ENCODE assay signal across 2 cellular contexts in genomic region chr10:20877986-20878979, GRCh38.
TF ChIP-seq lines count a peak whose summit lies in the region.

No MANE protein-coding gene starts in this region.

TF ChIP-seq in SK-N-SH, 30 proteins besides CTCF, POLR2A, EP300 and RAD21 (continued from another document):
- TF ChIP-seq TAF1 (IDR thresholded peaks at IDR 0.05; ENCODE audit: borderline replicate concordance, low read depth, low read length) (no peak), FOXJ3 (CRISPR knock-in tag; IDR thresholded peaks at IDR 0.05) (no peak), ELF1 (IDR thresholded peaks at IDR 0.05) (no peak), SIN3A (IDR thresholded peaks at IDR 0.05; ENCODE audit: borderline replicate concordance, low read depth, low read length) (no peak), SMC3 (IDR thresholded peaks at IDR 0.05; ENCODE audit: low read depth, low read length) (no peak), POLR2AphosphoS5 (IDR thresholded peaks at IDR 0.05; ENCODE audit: low read depth, low read length) (no peak), RXRA (IDR thresholded peaks at IDR 0.05; ENCODE audit: borderline replicate concordance, low read depth) (no peak), MAX (IDR thresholded peaks at IDR 0.05; ENCODE audit: low read depth) (no peak), MEF2A (IDR thresholded peaks at IDR 0.05; ENCODE audit: borderline replicate concordance, low read depth) (no peak)

TF ChIP-seq in SK-N-SH treated with all-trans-retinoic acid at 6 μM for 48 hours, 23 proteins besides CTCF, POLR2A, EP300 and RAD21 (continued from another document):
- TF ChIP-seq BACH2 (CRISPR knock-in tag; IDR thresholded peaks at IDR 0.05; ENCODE audit: borderline replicate concordance) = no peak
- TF ChIP-seq ARNTL (CRISPR knock-in tag; IDR thresholded peaks at IDR 0.05; ENCODE audit: borderline replicate concordance, low read depth) = no peak
- TF ChIP-seq PATZ1 (CRISPR knock-in tag; IDR thresholded peaks at IDR 0.05; ENCODE audit: borderline replicate concordance) = no peak
- TF ChIP-seq ISL1 (CRISPR knock-in tag; IDR thresholded peaks at IDR 0.05) = no peak
